Comparison of ENCODE assay signal across 22 cellular contexts in the genomic region with DNA sequence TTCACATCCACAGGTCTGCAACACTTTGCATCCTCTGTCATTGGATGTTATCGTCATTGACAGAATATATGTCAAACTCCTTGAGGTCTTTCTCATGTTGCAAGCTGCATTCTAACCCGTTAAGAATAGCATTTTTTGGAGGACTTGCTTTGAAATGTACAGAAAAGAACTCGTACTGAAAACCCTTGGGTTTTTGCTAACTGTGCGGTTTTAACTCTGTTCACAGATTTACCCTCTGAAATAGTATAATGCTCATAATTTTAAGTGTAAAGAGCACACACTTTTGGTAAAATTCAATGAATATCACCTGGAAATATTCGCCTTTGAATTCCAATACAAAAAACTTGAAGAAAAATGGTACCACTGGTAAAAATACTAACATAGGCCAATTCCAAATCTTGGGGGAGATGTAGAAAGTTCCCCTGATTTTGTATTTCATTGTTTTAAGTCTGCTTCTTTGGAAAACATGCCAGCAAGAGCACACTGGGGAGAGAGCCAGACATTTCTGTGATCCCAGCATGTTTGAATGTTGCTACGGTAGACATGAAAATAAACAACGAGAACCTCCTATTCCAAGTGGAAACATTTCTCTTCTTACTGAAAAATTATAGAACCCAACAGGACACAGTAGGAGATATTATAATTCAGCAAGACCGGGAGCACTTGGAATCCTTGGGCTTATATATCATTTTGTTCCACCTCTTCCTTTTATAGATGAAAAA.
A peak's percentile ranks its signal among the peaks of the same experiment; 100 is the strongest.
DNase-seq lines count a peak whose midpoint lies in the region; ATAC-seq and TF ChIP-seq lines count a peak whose summit lies in the region.
"Had no signal": no experiment of that assay in that cellular context is flagged by ENCODE, and none has a peak within 500 bp of the region (broad histone marks: within the 10 kb centered on the region; RNA-seq: fewer than 3 reads in every experiment).

No MANE protein-coding gene starts in this region.

- H3K4me1 Mint-ChIP-seq in chondrocyte (ENCODE audit: low read depth): peaks cover 65% of the 10 kb centered on the region
- peaks cover 48% of the 10 kb centered on the region for H3K4me1 Mint-ChIP-seq in nephron
- no peaks in the 10 kb centered on the region for H3K4me1 Mint-ChIP-seq in activated T-cell treated with anti-CD3 and anti-CD28 coated beads, Interleukin-2, amount 50 U/mL, for 4 hours (ENCODE audit: low read depth)
- H3K4me1 Mint-ChIP-seq: activated naive CD4-positive, alpha-beta T cell treated with anti-CD3 and anti-CD28 coated beads, Interleukin-2, amount 50 U/mL, for 24 hours; H9 had no signal

- H3K9me3 Mint-ChIP-seq in chondrocyte (ENCODE audit: low read depth) (peaks cover 7% of the 10 kb centered on the region), nephron (peaks cover 5% of the 10 kb centered on the region)
- H3K9me3 Mint-ChIP-seq in activated T-cell treated with anti-CD3 and anti-CD28 coated beads, Interleukin-2, amount 50 U/mL, for 4 hours: peaks cover 5% of the 10 kb centered on the region
- H3K9me3 Mint-ChIP-seq: T-helper 1 cell treated with Interleukin-12 subunit alpha and Interleukin-12 subunit beta and Interleukin-4 antibody, amounts not matched to agents 30 μg/mL and 1 μg/mL, for 36 hours had no signal

- H3K4me3 Mint-ChIP-seq in chondrocyte (ENCODE audit: unreplicated experiment) (no peak overlapping the region), nephron (no peak overlapping the region)
- no peak overlapping the region for H3K4me3 Mint-ChIP-seq in activated T-cell treated with anti-CD3 and anti-CD28 coated beads, Interleukin-2, amount 50 U/mL, for 4 hours
- H3K4me3 Mint-ChIP-seq: activated naive CD4-positive, alpha-beta T cell treated with anti-CD3 and anti-CD28 coated beads, Interleukin-2, amount 50 U/mL, for 24 hours; H9; T-helper 1 cell treated with Interleukin-12 subunit alpha and Interleukin-12 subunit beta and Interleukin-4 antibody, amounts not matched to agents 30 μg/mL and 1 μg/mL, for 36 hours had no signal

- H3K27me3 Mint-ChIP-seq in chondrocyte (ENCODE audit: low read depth) (no peaks in the 10 kb centered on the region), nephron (ENCODE audit: low read depth) (no peaks in the 10 kb centered on the region)
- peaks cover 2% of the 10 kb centered on the region for H3K27me3 Mint-ChIP-seq in activated T-cell treated with anti-CD3 and anti-CD28 coated beads, Interleukin-2, amount 50 U/mL, for 4 hours (ENCODE audit: low read depth)

- H3K27ac ChIP-seq in heart right ventricle (peak overlapping the region in 9 of 10 donors; percentile 2 to 61 (median 42)), GM23248 (no peak overlapping the region)
- H3K27ac ChIP-seq: spleen, VCaP had no signal

- no peaks in the 10 kb centered on the region for H3K36me3 ChIP-seq in heart right ventricle
- H3K36me3 ChIP-seq in GM23248 (ENCODE audit: low read depth): no peaks in the 10 kb centered on the region
- H3K36me3 ChIP-seq: left lung, spleen had no signal

- H3K79me2 ChIP-seq in GM23248 (ENCODE audit: insufficient read depth): no peaks in the 10 kb centered on the region

- in situ Hi-C loops in GM23248 (cut with MboI): no loop called here

- no peaks in the 10 kb centered on the region for H3F3A ChIP-seq in GM23248 (ENCODE audit: insufficient read depth)

- WGBS in heart right ventricle, 2 donors: 61 to 62% methylated on average over 8 of the region's 8 CpGs
- 67 to 70% methylated on average over 8 of the region's 8 CpGs for whole genome bisulfite sequencing in GM23248 (ENCODE audit: low coverage in 1 of 2, low lambda C conversion rate in 2 of 2, missing lambda C conversion rate in 2 of 2), 2 experiments

- H3K36me3 Mint-ChIP-seq in chondrocyte (ENCODE audit: low read depth) (peaks cover 1% of the 10 kb centered on the region), nephron (ENCODE audit: low read depth) (no peaks in the 10 kb centered on the region)
- H3K36me3 Mint-ChIP-seq in activated T-cell treated with anti-CD3 and anti-CD28 coated beads, Interleukin-2, amount 50 U/mL, for 4 hours (ENCODE audit: insufficient read depth): no peaks in the 10 kb centered on the region
- H3K36me3 Mint-ChIP-seq: activated naive CD4-positive, alpha-beta T cell treated with anti-CD3 and anti-CD28 coated beads, Interleukin-2, amount 50 U/mL, for 24 hours had no signal

- no peak overlapping the region for H2AFZ ChIP-seq in GM23248

- no peak for TF ChIP-seq CTCF in chondrocyte (IDR thresholded peaks at IDR 0.05)
- no peak for TF ChIP-seq CTCF in heart right ventricle (IDR thresholded peaks at IDR 0.05)
- no peak for TF ChIP-seq CTCF in nephron (IDR thresholded peaks at IDR 0.05; ENCODE audit: unreplicated experiment in 3 of 3)

- H3K4me1 ChIP-seq in heart right ventricle: peaks cover 0 to 50% (median 32%) of the 10 kb centered on the region in 9 donors
- H3K4me1 ChIP-seq in GM23248 (ENCODE audit: insufficient read depth): no peaks in the 10 kb centered on the region
- H3K4me1 ChIP-seq: left lung, spleen had no signal

- no peak for DNase-seq in chondrocyte (ENCODE audit: low spot score)
- DNase-seq in heart right ventricle: peak in 1 of 2 donors; percentile 16
- no peak for DNase-seq in GM23248
- DNase-seq in DMS114 treated with DMSO at 0.1 percent for 48 hours (lab: John Stamatoyannopoulos, UW; ENCODE audit: unreplicated experiment): no peak
- no peak for DNase-seq in activated T-cell treated with anti-CD3 and anti-CD28 coated beads, Interleukin-2, amount 50 U/mL, for 4 hours
- DNase-seq: activated CD4-positive, alpha-beta T cell treated with anti-CD3 and anti-CD28 coated beads, Interleukin-2, amount 50 U/mL, for 48 hours; activated T-cell treated with anti-CD3 and anti-CD28 coated beads for 4 hours; Calu3; effector memory CD4-positive, alpha-beta T cell; H9; left lung; NCI-H2081; NCI-H526 treated with DMSO at 0.1 percent for 48 hours; OCI-M1; posterior cingulate gyrus; SIG-M5; spleen had no signal

- ATAC-seq in heart right ventricle (peak in 5 of 8 donors; percentile 59 to 66 (median 62)), GM18517 (IDR thresholded peaks at IDR 0.05; ENCODE audit: unreplicated experiment) (no peak)
- no peak for ATAC-seq in activated T-cell treated with anti-CD3 and anti-CD28 coated beads, Interleukin-2, amount 50 U/mL, for 4 hours
- ATAC-seq: left lung had no signal

- H3K9me2 ChIP-seq in GM23248 (ENCODE audit: insufficient read depth): no peaks in the 10 kb centered on the region

- H3K9ac ChIP-seq in GM23248: no peak overlapping the region

- no peaks in the 10 kb centered on the region for H3K27me3 ChIP-seq in heart right ventricle
- H3K27me3 ChIP-seq in GM23248 (replicated peaks; ENCODE audit: insufficient read depth): no peaks in the 10 kb centered on the region
- H3K27me3 ChIP-seq: left lung, spleen had no signal

- H3K27ac Mint-ChIP-seq in chondrocyte (ENCODE audit: unreplicated experiment) (peak overlapping the region; percentile 73), nephron (peak overlapping the region; percentile 54 to 84 (median 75))
- H3K27ac Mint-ChIP-seq: activated naive CD4-positive, alpha-beta T cell treated with anti-CD3 and anti-CD28 coated beads, Interleukin-2, amount 50 U/mL, for 24 hours; H9; T-helper 1 cell treated with Interleukin-12 subunit alpha and Interleukin-12 subunit beta and Interleukin-4 antibody, amounts not matched to agents 30 μg/mL and 1 μg/mL, for 36 hours had no signal

- peaks cover 0 to 7% (median 0%) of the 10 kb centered on the region in 11 donors for H3K9me3 ChIP-seq in heart right ventricle
- H3K9me3 ChIP-seq in GM23248 (ENCODE audit: low read depth): no peaks in the 10 kb centered on the region
- H3K9me3 ChIP-seq: left lung, spleen had no signal

- intact Hi-C loops in heart right ventricle (cut with DNase I): loop anchor here in 1 of 10 donors (10.0 kb wide), 1 partner anchor 130 kb away; no protein-coding TSS in a partner anchor

- H4K20me1 ChIP-seq in GM23248 (ENCODE audit: insufficient read depth): no peaks in the 10 kb centered on the region

- H3K4me2 ChIP-seq in GM23248 (ENCODE audit: unreplicated experiment): no peak overlapping the region

- H3K4me3 ChIP-seq in heart right ventricle: no peak overlapping the region
- no peak overlapping the region for H3K4me3 ChIP-seq in GM23248
- H3K4me3 ChIP-seq: left lung, spleen had no signal

Comparison
In these comparisons a context has a peak if more than half of its experiments do, and no peak if none do; other contexts are left out.
1. ATAC-seq: peak in heart right ventricle (5 of 8); none in GM18517 (single experiment) and activated T-cell treated with anti-CD3 and anti-CD28 coated beads, Interleukin-2, amount 50 U/mL, for 4 hours (0 of 2).